ENCODE assay signal across 17 cellular contexts in genomic region chrX:150889131-150889530, GRCh38. TPM values are rescaled to one million over a fixed set of nuclear protein-coding genes. Genes with fewer than 3 reads are reported as not detected.
DNase-seq lines count a peak whose midpoint lies in the region; ATAC-seq, FAIRE-seq and TF ChIP-seq lines count a peak whose summit lies in the region.
"Had no signal": no experiment of that assay in that cellular context is flagged by ENCODE, and none has a peak within 500 bp of the region (broad histone marks: within the 10 kb centered on the region; RNA-seq: fewer than 3 reads in every experiment).

No MANE protein-coding gene starts in this region.

- no peaks in the 10 kb centered on the region for H3K9me3 ChIP-seq in heart left ventricle
- H3K9me3 ChIP-seq in mucosa of descending colon = no peaks in the 10 kb centered on the region
- H3K9me3 ChIP-seq: A549, Caco-2 had no signal

- no peak overlapping the region for H3K4me3 ChIP-seq in heart left ventricle
- H3K4me3 ChIP-seq in mucosa of descending colon = no peak overlapping the region
- H3K4me3 ChIP-seq: A549, K562 had no signal

- H3K27ac ChIP-seq in substantia nigra (ENCODE audit: low read depth, low read length, poor library complexity, severe bottlenecking) (peak overlapping the region; percentile 43), heart left ventricle (no peak overlapping the region)
- H3K27ac ChIP-seq: HL-60 had no signal

- H3K4me1 ChIP-seq in heart left ventricle (peaks cover 0 to 6% (median 0%) of the 10 kb centered on the region in 12 donors), mucosa of descending colon (ENCODE audit: low read depth) (no peaks in the 10 kb centered on the region)
- H3K4me1 ChIP-seq: Caco-2 had no signal

- TF ChIP-seq POLR2A in heart left ventricle (IDR thresholded peaks at IDR 0.05) = no peak

- FAIRE-seq in GM18507 (lab: Jason Lieb, UNC) = peak; percentile 55
- FAIRE-seq: K562 had no signal

- no peaks in the 10 kb centered on the region for H3K36me3 ChIP-seq in heart left ventricle
- H3K36me3 ChIP-seq in mucosa of descending colon (ENCODE audit: low read depth) = no peaks in the 10 kb centered on the region

- no peak for DNase-seq in GM18507 (ENCODE audit: extremely low spot score, insufficient read length, low read depth)
- DNase-seq in RPMI7951 (ENCODE audit: low read depth) = peak; percentile 19
- peak; percentile 43 for DNase-seq in globus pallidus (ENCODE audit: low spot score)
- peak in 4 of 49 donors; percentile 0 to 33 (median 4) for DNase-seq in substantia nigra (lab: John Stamatoyannopoulos, UW)
- DNase-seq in heart left ventricle = no peak
- no peak for DNase-seq in mucosa of descending colon
- no peak for DNase-seq in RPMI8226
- DNase-seq: Caco-2; CD8-positive, alpha-beta T cell; DMS53; GOT3; HCEC 1CT; HFFc6 had no signal

- ATAC-seq in heart left ventricle (no peak), HG03460 (IDR thresholded peaks at IDR 0.05; ENCODE audit: unreplicated experiment) (no peak), mucosa of descending colon (no peak)
- ATAC-seq: A549; CD8-positive, alpha-beta T cell; K562 had no signal

- TF ChIP-seq CTCF in heart left ventricle (IDR thresholded peaks at IDR 0.05) (no peak), mucosa of descending colon (IDR thresholded peaks at IDR 0.05) (no peak)

- intact Hi-C loops in heart left ventricle (cut with DNase I) = no loop called here
- intact Hi-C loops in mucosa of descending colon (cut with DNase I, micrococcal nuclease) = no loop called here

- 62 to 80% (median 72%) methylated on average over 3 of the region's 3 CpGs for WGBS in heart left ventricle, 4 donors

- H3K27me3 ChIP-seq in heart left ventricle = no peaks in the 10 kb centered on the region

RNA-seq across cellular contexts. Expression of gene CD99L2, which starts 9.3 kb away (rescaled TPM):
- 47.0 and 48.9 TPM in 2 replicates for total RNA-seq in RPMI7951 (2014; rRNA removed; shearing (Covaris generic))
- 100 to 1,000 TPM in 3 of 9 donors, 10 to 100 TPM in 6; 70.8 to 115 (median 94.6) TPM for total RNA-seq in heart left ventricle
- polyA plus RNA-seq in heart left ventricle = 10 to 100 TPM; 51.9 to 72.9 TPM
- 10 to 100 TPM; 12.3 to 48.0 (median 15.6) TPM for total RNA-seq in mucosa of descending colon

Comparison
In these comparisons a context has a peak if more than half of its experiments do, and no peak if none do; other contexts are left out.
1. DNase-seq: peak in RPMI7951 (single experiment) and globus pallidus (single experiment); none in GM18507 (single experiment), heart left ventricle (0 of 5), mucosa of descending colon (0 of 3) and RPMI8226 (single experiment).